In the genomic region with DNA sequence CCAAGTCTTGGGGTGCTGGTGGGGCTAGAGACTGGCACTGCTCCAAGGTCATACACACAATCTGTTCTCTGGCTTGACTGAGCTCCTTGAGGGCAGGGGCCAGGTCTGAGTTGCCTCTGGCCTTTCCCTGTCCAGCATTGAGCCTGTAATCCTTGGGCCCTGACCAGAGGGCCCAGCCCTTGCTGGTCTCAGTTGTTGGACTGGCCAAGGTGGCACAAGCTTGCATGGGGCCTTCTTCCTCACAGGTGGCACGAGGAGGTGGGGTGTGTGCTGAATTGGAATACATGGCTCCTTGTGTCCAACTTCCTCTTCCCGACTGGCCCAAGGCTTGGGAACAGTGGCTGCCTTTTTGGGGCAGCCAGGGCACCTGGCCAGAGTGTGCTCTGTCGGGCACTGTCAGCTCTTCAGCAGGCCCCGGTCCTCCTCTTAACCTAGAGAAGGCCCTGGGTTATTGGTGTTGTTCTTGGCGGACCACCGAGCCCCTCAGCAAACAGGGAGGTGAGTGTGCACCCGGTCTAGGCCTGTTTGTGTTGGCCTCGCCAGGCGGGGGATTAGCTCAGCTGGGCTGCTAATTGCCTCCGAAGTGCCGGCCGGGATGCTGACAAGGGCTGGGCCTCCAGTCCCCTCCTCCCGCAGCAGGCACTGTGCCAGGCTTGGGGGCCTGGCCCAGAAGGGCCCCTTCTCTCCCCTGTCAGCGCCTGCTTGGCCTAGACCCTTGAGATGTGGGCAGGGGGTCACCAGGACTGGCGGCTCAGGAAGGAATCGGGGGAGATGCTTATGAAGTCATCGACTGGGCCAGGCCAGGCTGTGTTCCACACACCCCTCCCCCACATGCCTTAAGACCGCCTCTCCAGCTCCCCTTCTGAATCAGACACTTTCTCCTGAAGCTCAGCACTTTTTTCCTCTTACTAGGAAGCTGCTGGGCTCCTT, we compare ENCODE assay signal across 1 cellular context.
TF ChIP-seq lines count a peak whose summit lies in the region.

No MANE protein-coding gene starts in this region.

TF ChIP-seq in WTC11, 78 proteins besides CTCF, POLR2A, EP300 and RAD21 (continued from another document):
- TF ChIP-seq, protein P1, sequence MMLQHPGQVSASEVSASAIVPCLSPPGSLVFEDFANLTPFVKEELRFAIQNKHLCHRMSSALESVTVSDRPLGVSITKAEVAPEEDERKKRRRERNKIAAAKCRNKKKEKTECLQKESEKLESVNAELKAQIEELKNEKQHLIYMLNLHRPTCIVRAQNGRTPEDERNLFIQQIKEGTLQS (CRISPR knock-in tag; conservative IDR thresholded peaks at IDR 0.05), result no peak
- TF ChIP-seq, protein P2, sequence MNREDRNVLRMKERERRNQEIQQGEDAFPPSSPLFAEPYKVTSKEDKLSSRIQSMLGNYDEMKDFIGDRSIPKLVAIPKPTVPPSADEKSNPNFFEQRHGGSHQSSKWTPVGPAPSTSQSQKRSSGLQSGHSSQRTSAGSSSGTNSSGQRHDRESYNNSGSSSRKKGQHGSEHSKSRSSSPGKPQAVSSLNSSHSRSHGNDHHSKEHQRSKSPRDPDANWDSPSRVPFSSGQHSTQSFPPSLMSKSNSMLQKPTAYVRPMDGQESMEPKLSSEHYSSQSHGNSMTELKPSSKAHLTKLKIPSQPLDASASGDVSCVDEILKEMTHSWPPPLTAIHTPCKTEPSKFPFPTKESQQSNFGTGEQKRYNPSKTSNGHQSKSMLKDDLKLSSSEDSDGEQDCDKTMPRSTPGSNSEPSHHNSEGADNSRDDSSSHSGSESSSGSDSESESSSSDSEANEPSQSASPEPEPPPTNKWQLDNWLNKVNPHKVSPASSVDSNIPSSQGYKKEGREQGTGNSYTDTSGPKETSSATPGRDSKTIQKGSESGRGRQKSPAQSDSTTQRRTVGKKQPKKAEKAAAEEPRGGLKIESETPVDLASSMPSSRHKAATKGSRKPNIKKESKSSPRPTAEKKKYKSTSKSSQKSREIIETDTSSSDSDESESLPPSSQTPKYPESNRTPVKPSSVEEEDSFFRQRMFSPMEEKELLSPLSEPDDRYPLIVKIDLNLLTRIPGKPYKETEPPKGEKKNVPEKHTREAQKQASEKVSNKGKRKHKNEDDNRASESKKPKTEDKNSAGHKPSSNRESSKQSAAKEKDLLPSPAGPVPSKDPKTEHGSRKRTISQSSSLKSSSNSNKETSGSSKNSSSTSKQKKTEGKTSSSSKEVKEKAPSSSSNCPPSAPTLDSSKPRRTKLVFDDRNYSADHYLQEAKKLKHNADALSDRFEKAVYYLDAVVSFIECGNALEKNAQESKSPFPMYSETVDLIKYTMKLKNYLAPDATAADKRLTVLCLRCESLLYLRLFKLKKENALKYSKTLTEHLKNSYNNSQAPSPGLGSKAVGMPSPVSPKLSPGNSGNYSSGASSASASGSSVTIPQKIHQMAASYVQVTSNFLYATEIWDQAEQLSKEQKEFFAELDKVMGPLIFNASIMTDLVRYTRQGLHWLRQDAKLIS (CRISPR knock-in tag; IDR thresholded peaks at IDR 0.05; ENCODE audit: borderline replicate concordance), result no peak
- no peak for TF ChIP-seq JUN (CRISPR knock-in tag; IDR thresholded peaks at IDR 0.05)
- TF ChIP-seq, protein P3, sequence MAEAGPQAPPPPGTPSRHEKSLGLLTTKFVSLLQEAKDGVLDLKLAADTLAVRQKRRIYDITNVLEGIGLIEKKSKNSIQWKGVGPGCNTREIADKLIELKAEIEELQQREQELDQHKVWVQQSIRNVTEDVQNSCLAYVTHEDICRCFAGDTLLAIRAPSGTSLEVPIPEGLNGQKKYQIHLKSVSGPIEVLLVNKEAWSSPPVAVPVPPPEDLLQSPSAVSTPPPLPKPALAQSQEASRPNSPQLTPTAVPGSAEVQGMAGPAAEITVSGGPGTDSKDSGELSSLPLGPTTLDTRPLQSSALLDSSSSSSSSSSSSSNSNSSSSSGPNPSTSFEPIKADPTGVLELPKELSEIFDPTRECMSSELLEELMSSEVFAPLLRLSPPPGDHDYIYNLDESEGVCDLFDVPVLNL (CRISPR knock-in tag; IDR thresholded peaks at IDR 0.05; ENCODE audit: borderline replicate concordance, low read depth), result no peak
- no peak for TF ChIP-seq ZBTB21 (CRISPR knock-in tag; IDR thresholded peaks at IDR 0.05; ENCODE audit: borderline replicate concordance)
